Comparison of ENCODE assay signal across 21 cellular contexts in genomic region chr4:43130228-43131021, GRCh38.
"Had no signal": no experiment of that assay in that cellular context is flagged by ENCODE, and none has a peak within 500 bp of the region (broad histone marks: within the 10 kb centered on the region; RNA-seq: fewer than 3 reads in every experiment).

No MANE protein-coding gene starts in this region.

- H3K4me2 ChIP-seq: SK-N-SH had no signal

- H3K9ac ChIP-seq: SK-N-SH had no signal

- H3K27ac ChIP-seq: RWPE1 had no signal

- H3K9me3 ChIP-seq: SK-N-SH had no signal

- ATAC-seq: Panc1 had no signal

- DNase-seq: KBM-7, MV-4-11, NCI-H1048, NCI-H1105 treated with DMSO at 0.1 percent for 48 hours, NCI-H1417 treated with DMSO at 0.1 percent for 48 hours, NCI-H146, NCI-H1694 treated with DMSO at 0.1 percent for 48 hours, NCI-H1930, NCI-H2081, NCI-H2107, NCI-H226, NCI-H446, NCI-H510A, NCI-H524 treated with DMSO at 0.1 percent for 48 hours, NCI-H69, NCI-H774, SHP77, SK-N-SH, T-helper 1 cell had no signal
